Comparison of ENCODE assay signal across 25 cellular contexts in the genomic region with DNA sequence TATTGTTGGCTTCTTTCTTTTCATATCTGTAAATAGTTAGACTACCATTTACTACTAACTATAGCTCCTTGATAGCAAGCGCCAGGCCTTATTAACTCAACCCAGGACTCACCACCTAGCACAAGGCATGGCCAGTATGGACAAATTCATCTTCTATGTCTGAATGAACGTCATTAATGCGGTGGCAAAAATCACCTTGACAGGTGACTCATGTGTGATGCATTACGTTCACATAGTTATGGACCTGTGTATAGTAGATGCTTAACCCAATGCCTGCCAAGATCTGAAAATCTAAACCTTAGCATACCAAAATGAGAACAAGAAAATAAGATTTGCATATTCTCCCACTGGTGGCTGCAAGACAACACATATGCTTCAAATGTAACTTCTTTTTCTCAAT.
"Had no signal": no experiment of that assay in that cellular context is flagged by ENCODE, and none has a peak within 500 bp of the region (broad histone marks: within the 10 kb centered on the region; RNA-seq: fewer than 3 reads in every experiment).

No MANE protein-coding gene starts in this region.

- DNase-seq: activated CD4-positive, alpha-beta T cell treated with anti-CD3 and anti-CD28 coated beads for 4 hours; activated CD4-positive, alpha-beta T cell treated with anti-CD3 and anti-CD28 coated beads, Interleukin-2, amount 50 U/mL, for 48 hours; activated CD8-positive, alpha-beta memory T cell treated with anti-CD3 and anti-CD28 coated beads for 24 hours; activated effector memory CD4-positive, alpha-beta T cell treated with anti-CD3 and anti-CD28 coated beads, Interleukin-2, amount 50 U/mL, for 16 hours; activated naive CD4-positive, alpha-beta T cell treated with anti-CD3 and anti-CD28 coated beads for 36 hours; activated naive CD8-positive, alpha-beta T cell treated with anti-CD3 and anti-CD28 coated beads for 36 hours; cerebellar nuclear complex; colonic mucosa; effector memory CD4-positive, alpha-beta T cell; left colon; naive B cell; nephron progenitor cell; retina; sigmoid colon; small intestine; stimulated activated CD4-positive, alpha-beta T cell treated with anti-CD3 and anti-CD28 coated beads, Interleukin-4, amount 100 ng/mL, for 24 hours; stimulated activated naive CD8-positive, alpha-beta T cell treated with anti-CD3 and anti-CD28 coated beads, Interleukin-15, amount 100 ng/mL, for 72 hours; substantia nigra; T-helper 9 cell had no signal

- ATAC-seq: left colon; stimulated activated effector memory CD8-positive, alpha-beta T cell treated with anti-CD3 and anti-CD28 coated beads, Interleukin-12 subunit alpha, Interleukin-12 subunit beta, amount 100 ng/mL, for 72 hours; stimulated activated naive CD8-positive, alpha-beta T cell treated with anti-CD3 and anti-CD28 coated beads, Interleukin-15, amount 100 ng/mL, for 72 hours had no signal

- H3K27me3 ChIP-seq: cardiac muscle cell, colonic mucosa, neutrophil, sigmoid colon had no signal

- H3K9me3 ChIP-seq: colonic mucosa, neutrophil, sigmoid colon had no signal

- FAIRE-seq: frontal cortex, small intestine, TTC549 had no signal

- H3K27ac ChIP-seq: cardiac muscle cell, colonic mucosa, neutrophil, sigmoid colon, VCaP had no signal

- H3K36me3 ChIP-seq: cardiac muscle cell, colonic mucosa, neutrophil had no signal

- H3K4me3 ChIP-seq: cardiac muscle cell, colonic mucosa, sigmoid colon had no signal

- H3K4me1 ChIP-seq: colonic mucosa, sigmoid colon had no signal
